ENCODE assay signal across 26 cellular contexts in genomic region chr3:155365178-155365783, GRCh38.
"Had no signal": no experiment of that assay in that cellular context is flagged by ENCODE, and none has a peak within 500 bp of the region (broad histone marks: within the 10 kb centered on the region; RNA-seq: fewer than 3 reads in every experiment).

No MANE protein-coding gene starts in this region.

- H3K36me3 ChIP-seq: gastrocnemius medialis, neutrophil, pancreas, sigmoid colon, thoracic aorta, transverse colon, upper lobe of right lung, uterus had no signal

- H3K27me3 Mint-ChIP-seq: naive B cell; progenitor cell of endocrine pancreas; stimulated activated memory B cell treated with anti-CD40 and anti-IgM and Interleukin-4, amounts not matched to agents 10 μg/mL and 1 μg/mL and 100 μg/mL, for 72 hours had no signal

- H3K27ac Mint-ChIP-seq: memory B cell; mesothelial cell of epicardium; naive B cell; natural killer cell treated with Interleukin-12 subunit alpha and Interleukin-12 subunit beta and Interleukin-15 and Interleukin-18, amount 100 ng/mL, for 72 hours; progenitor cell of endocrine pancreas; stimulated activated memory B cell treated with anti-CD40 and anti-IgM and Interleukin-4, amounts not matched to agents 10 μg/mL and 1 μg/mL and 100 μg/mL, for 72 hours had no signal

- H3K9me3 ChIP-seq: pancreas, upper lobe of right lung had no signal

- H3K27me3 ChIP-seq: dorsolateral prefrontal cortex, gastrocnemius medialis, neutrophil, pancreas, sigmoid colon, transverse colon, upper lobe of right lung, uterus had no signal

- H3K27ac ChIP-seq: epithelial cell of prostate, gastrocnemius medialis, neutrophil, pancreas, sigmoid colon, thoracic aorta, transverse colon, upper lobe of right lung, uterus had no signal

- H3K4me3 ChIP-seq: dorsolateral prefrontal cortex, gastrocnemius medialis, lung, mucosa of descending colon, pancreas, sigmoid colon, thoracic aorta, transverse colon, upper lobe of right lung, uterus had no signal

- H3K4me3 Mint-ChIP-seq: memory B cell; mesothelial cell of epicardium; natural killer cell treated with Interleukin-12 subunit alpha and Interleukin-12 subunit beta and Interleukin-15 and Interleukin-18, amount 100 ng/mL, for 72 hours; neural crest cell; stimulated activated memory B cell treated with anti-CD40 and anti-IgM and Interleukin-4, amounts not matched to agents 10 μg/mL and 1 μg/mL and 100 μg/mL, for 72 hours had no signal

- H3K4me1 Mint-ChIP-seq: memory B cell; stimulated activated memory B cell treated with anti-CD40 and anti-IgM and Interleukin-4, amounts not matched to agents 10 μg/mL and 1 μg/mL and 100 μg/mL, for 72 hours had no signal

- H3K4me1 ChIP-seq: pancreas, sigmoid colon, transverse colon, upper lobe of right lung, uterus had no signal

- H3K36me3 Mint-ChIP-seq: memory B cell; natural killer cell treated with Interleukin-12 subunit alpha and Interleukin-12 subunit beta and Interleukin-15 and Interleukin-18, amount 100 ng/mL, for 72 hours; stimulated activated memory B cell treated with anti-CD40 and anti-IgM and Interleukin-4, amounts not matched to agents 10 μg/mL and 1 μg/mL and 100 μg/mL, for 72 hours had no signal

- DNase-seq: dorsolateral prefrontal cortex; effector CD4-positive, alpha-beta T cell; foreskin fibroblast; gastrocnemius medialis; head of caudate nucleus; kidney; mucosa of descending colon; naive B cell; pancreas; sigmoid colon; stimulated activated CD4-positive, alpha-beta T cell treated with anti-CD3 and anti-CD28 coated beads, Interleukin-2, amount 100 ng/mL, for 24 hours; stimulated activated CD4-positive, alpha-beta T cell treated with anti-CD3 and anti-CD28 coated beads, Interleukin-4, amount 100 ng/mL, for 4 hours; stimulated activated naive CD8-positive, alpha-beta T cell treated with anti-CD3 and anti-CD28 coated beads, Interleukin-15, Interleukin-2, amounts not matched to agents 100 U/mL and 50 U/mL, for 24 hours; transverse colon; upper lobe of right lung; uterus had no signal
